In the genomic region with DNA sequence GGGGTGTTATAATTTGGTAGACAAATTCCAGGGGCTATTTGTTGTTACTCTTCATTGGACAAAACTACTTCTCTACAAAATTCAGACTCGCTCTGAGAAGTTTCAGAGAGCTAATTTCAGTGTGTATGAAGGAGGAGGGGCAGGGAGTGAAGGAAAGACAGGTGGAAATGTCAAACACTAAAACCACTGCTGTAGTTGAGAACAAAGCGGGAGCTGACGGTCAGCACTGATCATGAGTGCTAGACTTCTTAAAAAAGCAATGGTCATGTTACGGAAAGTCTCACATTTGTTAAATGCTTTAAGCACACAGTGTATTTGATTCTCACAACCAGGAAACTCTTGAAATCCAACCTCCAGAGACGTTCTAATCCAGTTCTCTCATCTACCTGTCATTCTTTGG, we compare ENCODE assay signal across 15 cellular contexts.
A peak's percentile ranks its signal among the peaks of the same experiment; 100 is the strongest.
DNase-seq lines count a peak whose midpoint lies in the region; TF ChIP-seq lines count a peak whose summit lies in the region.
"Had no signal": no experiment of that assay in that cellular context is flagged by ENCODE, and none has a peak within 500 bp of the region (broad histone marks: within the 10 kb centered on the region; RNA-seq: fewer than 3 reads in every experiment).

No MANE protein-coding gene starts in this region.

- 66 to 67% methylated on average over 5 of the region's 5 CpGs for WGBS in esophagus squamous epithelium, 2 donors

- TF ChIP-seq POLR2A in esophagus squamous epithelium (IDR thresholded peaks at IDR 0.05), result no peak
- no peak for TF ChIP-seq POLR2A in erythroblast (IDR thresholded peaks at IDR 0.05; ENCODE audit: low read length)

- in situ Hi-C loops in G401 (cut with HindIII; ENCODE audit: low sequenced_read_pairs), result no loop called here

- H3K27me3 ChIP-seq in esophagus squamous epithelium, result no peaks in the 10 kb centered on the region

- H3K4me3 ChIP-seq in esophagus squamous epithelium (no peak overlapping the region), skin epidermis (no peak overlapping the region)

- peaks cover 95% of the 10 kb centered on the region for H3K4me1 Mint-ChIP-seq in HFFc6 (ENCODE audit: low read depth)

- no peak overlapping the region for H3K4me3 Mint-ChIP-seq in HFFc6

- H3K27ac ChIP-seq in esophagus squamous epithelium (peak overlapping the region; percentile 14 to 68 (median 43)), skin epidermis (peak overlapping the region in 11 of 21 experiments; percentile 12 to 87 (median 63))
- H3K27ac ChIP-seq: 22Rv1 had no signal

- TF ChIP-seq CTCF in HFFc6 (IDR thresholded peaks at IDR 0.05) (no peak), esophagus squamous epithelium (IDR thresholded peaks at IDR 0.05) (no peak)

- no peaks in the 10 kb centered on the region for H3K9me3 Mint-ChIP-seq in HFFc6

- H3K36me3 Mint-ChIP-seq in HFFc6 (ENCODE audit: low read depth), result no peaks in the 10 kb centered on the region

- H3K27ac Mint-ChIP-seq in HFFc6, result peak overlapping the region; percentile 83

- peaks cover 5 to 40% (median 19%) of the 10 kb centered on the region in 3 donors for H3K4me1 ChIP-seq in esophagus squamous epithelium

- DNase-seq in DMS53 (lab: John Stamatoyannopoulos, UW) (peak; percentile 15), DMS53 treated with DMSO at 0.1 percent for 48 hours (lab: John Stamatoyannopoulos, UW; ENCODE audit: unreplicated experiment) (no peak), HFFc6 (no peak), esophagus squamous epithelium (lab: John Stamatoyannopoulos, UW) (no peak), erythroblast (lab: John Stamatoyannopoulos, UW) (no peak), RKO (ENCODE audit: low spot score) (no peak), G401 (ENCODE audit: low spot score) (no peak)
- DNase-seq: activated CD4-positive, alpha-beta T cell treated with anti-CD3 and anti-CD28 coated beads, Interleukin-2, amount 50 U/mL, for 1 hour; activated T-cell treated with anti-CD3 and anti-CD28 coated beads, Interleukin-2, amount 50 U/mL, for 48 hours; Kasumi-1; midbrain; NCI-H146; SHP77 treated with DMSO at 0.1 percent for 48 hours had no signal

- no peaks in the 10 kb centered on the region for H3K36me3 ChIP-seq in esophagus squamous epithelium

- H3K9me3 ChIP-seq in esophagus squamous epithelium, result no peaks in the 10 kb centered on the region

- H3K27me3 Mint-ChIP-seq in HFFc6 (ENCODE audit: insufficient read depth), result no peaks in the 10 kb centered on the region

- intact Hi-C loops in esophagus squamous epithelium (cut with DNase I), result no loop called here
